In the genomic region with DNA sequence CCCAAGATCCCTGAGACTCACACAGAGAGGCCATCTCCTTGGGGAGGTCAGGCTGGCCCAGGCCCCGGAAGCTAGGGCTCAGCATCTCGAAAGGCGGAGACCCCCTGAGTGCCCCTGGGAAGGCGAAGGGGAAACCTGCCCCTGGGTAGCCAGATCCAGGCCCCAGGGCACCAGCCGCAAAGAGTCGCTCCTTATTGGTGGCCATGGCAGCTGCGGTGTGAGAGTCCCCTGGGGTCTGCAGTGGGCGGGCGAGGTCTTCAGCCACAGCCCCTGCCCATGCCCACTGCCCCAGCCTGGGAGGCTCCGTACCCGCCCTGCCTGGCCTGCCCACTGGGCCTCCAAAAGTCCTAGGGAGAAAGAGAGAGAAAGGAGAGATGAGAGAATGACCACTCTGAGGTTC, we compare ENCODE assay signal across 19 cellular contexts. TPM values are rescaled to one million over a fixed set of nuclear protein-coding genes. Genes with fewer than 3 reads are reported as not detected.
DNase-seq lines count a peak whose midpoint lies in the region; ATAC-seq lines count a peak whose summit lies in the region.
"Had no signal": no experiment of that assay in that cellular context is flagged by ENCODE, and none has a peak within 500 bp of the region (broad histone marks: within the 10 kb centered on the region; RNA-seq: fewer than 3 reads in every experiment).

No MANE protein-coding gene starts in this region.

- H2AFZ ChIP-seq in neuronal stem cell (ENCODE audit: low read length), result no peak overlapping the region

- H3K27ac ChIP-seq in epithelial cell of prostate (peak overlapping the region; percentile 93), neuronal stem cell (replicated peaks; ENCODE audit: low read length) (no peak overlapping the region), aorta (ENCODE audit: low read depth in 1 of 2, low read length in 2 of 2) (no peak overlapping the region)

- no peak overlapping the region for H4K91ac ChIP-seq in neuronal stem cell (ENCODE audit: low read depth, low read length, poor library complexity)

- no peak for ATAC-seq in activated T-cell treated with anti-CD3 and anti-CD28 coated beads, Interleukin-2, amount 50 U/mL, for 4 hours
- no peak for ATAC-seq in activated T-cell treated with anti-CD3 and anti-CD28 coated beads, Interleukin-2, amount 50 U/mL, for 72 hours (replicated peaks in 1 of 2)
- ATAC-seq in aorta (ENCODE audit: low FRiP score), result no peak
- ATAC-seq in HG03439 (IDR thresholded peaks at IDR 0.05; ENCODE audit: unreplicated experiment), result no peak
- no peak for ATAC-seq in HG03159 (IDR thresholded peaks at IDR 0.05; ENCODE audit: unreplicated experiment)

- no peak overlapping the region for H3K4me3 ChIP-seq in neuronal stem cell (ENCODE audit: low read length in 2 of 2)
- no peak overlapping the region for H3K4me3 ChIP-seq in aorta (ENCODE audit: low read length in 2 of 2)
- H3K4me3 ChIP-seq: BLaER1 treated with 17β-estradiol and CSF1 and Interleukin-3, amounts not matched to agents 10 nM and 100 nM had no signal

- no peaks in the 10 kb centered on the region for H3K9me3 ChIP-seq in neuronal stem cell (replicated peaks in 1 of 2; ENCODE audit: control insufficient read depth in 2 of 2, insufficient read depth in 1 of 2, low read depth in 1 of 2, low read length in 2 of 2)
- H3K9me3 ChIP-seq in aorta (ENCODE audit: control insufficient read depth, low read length), result no peaks in the 10 kb centered on the region
- H3K9me3 ChIP-seq: BLaER1 treated with 17β-estradiol and CSF1 and Interleukin-3, amounts not matched to agents 10 nM and 100 nM had no signal

- H3K9ac ChIP-seq in neuronal stem cell (ENCODE audit: low read depth, low read length, poor library complexity), result no peak overlapping the region

- peaks cover 4% of the 10 kb centered on the region for H3K36me3 Mint-ChIP-seq in activated T-cell treated with anti-CD3 and anti-CD28 coated beads, Interleukin-2, amount 50 U/mL, for 4 hours (ENCODE audit: insufficient read depth)
- no peaks in the 10 kb centered on the region for H3K36me3 Mint-ChIP-seq in activated T-cell treated with anti-CD3 and anti-CD28 coated beads, Interleukin-2, amount 50 U/mL, for 72 hours (ENCODE audit: insufficient read depth in 2 of 2)

- no CpG with 5 or more reads among the region's 11 CpGs for WGBS in neuronal stem cell (ENCODE audit: extremely low coverage in 2 of 2, insufficient read length in 2 of 2, insufficient replicate concordance in 1 of 2), 2 donors
- 94% methylated on average over 11 of the region's 11 CpGs for WGBS in aorta, 2 donors

- H3K4me3 Mint-ChIP-seq in activated T-cell treated with anti-CD3 and anti-CD28 coated beads, Interleukin-2, amount 50 U/mL, for 4 hours, result peak overlapping the region; percentile 4
- no peak overlapping the region for H3K4me3 Mint-ChIP-seq in activated T-cell treated with anti-CD3 and anti-CD28 coated beads, Interleukin-2, amount 50 U/mL, for 72 hours

- H3K79me1 ChIP-seq in neuronal stem cell (ENCODE audit: low read depth, low read length), result no peaks in the 10 kb centered on the region

- H2BK15ac ChIP-seq in neuronal stem cell (ENCODE audit: low read length), result peak overlapping the region; percentile 16

- intact Hi-C loops in aorta (cut with DNase I), result no loop called here

- DNase-seq in activated T-cell treated with anti-CD3 and anti-CD28 coated beads, Interleukin-2, amount 50 U/mL, for 4 hours, result no peak
- DNase-seq in activated T-cell treated with anti-CD3 and anti-CD28 coated beads, Interleukin-2, amount 50 U/mL, for 72 hours, result no peak
- DNase-seq in epithelial cell of prostate (ENCODE audit: low read depth, low spot score), result no peak
- no peak for DNase-seq in neuronal stem cell (ENCODE audit: low spot score)
- DNase-seq in aorta, result peak; percentile 36 to 64
- no peak for DNase-seq in stimulated activated CD4-positive, alpha-beta T cell treated with anti-CD3 and anti-CD28 coated beads, Interleukin-4, amount 100 ng/mL, for 1 hour
- DNase-seq: COR-L47, DMS153, EL, H9, NCI-H146, NCI-H2081 treated with DMSO at 0.1 percent for 48 hours, NCI-H226, NCI-H526 treated with DMSO at 0.1 percent for 48 hours, OCI-M1, RPMI8226 had no signal

- H3K4me2 ChIP-seq in neuronal stem cell (ENCODE audit: insufficient read depth, low read length, poor library complexity, severe bottlenecking), result no peak overlapping the region

- no peak overlapping the region for H3K4ac ChIP-seq in neuronal stem cell (ENCODE audit: low read length)

- no peak overlapping the region for H3K27ac Mint-ChIP-seq in activated T-cell treated with anti-CD3 and anti-CD28 coated beads, Interleukin-2, amount 50 U/mL, for 72 hours

- H3K27me3 Mint-ChIP-seq in activated T-cell treated with anti-CD3 and anti-CD28 coated beads, Interleukin-2, amount 50 U/mL, for 4 hours (ENCODE audit: low read depth), result no peaks in the 10 kb centered on the region
- H3K27me3 Mint-ChIP-seq in activated T-cell treated with anti-CD3 and anti-CD28 coated beads, Interleukin-2, amount 50 U/mL, for 72 hours (ENCODE audit: low read depth), result no peaks in the 10 kb centered on the region

- no peak overlapping the region for H4K8ac ChIP-seq in neuronal stem cell (ENCODE audit: low read depth, low read length)

- H3K4me1 ChIP-seq in neuronal stem cell (ENCODE audit: control insufficient read depth in 2 of 2, insufficient read depth in 1 of 2, low read depth in 1 of 2, low read length in 2 of 2), result peaks cover 34 to 37% of the 10 kb centered on the region in 2 donors
- H3K4me1 ChIP-seq in aorta (ENCODE audit: control insufficient read depth in 1 of 2, insufficient read depth in 2 of 2, low read length in 2 of 2), result no peaks in the 10 kb centered on the region

- H3K27me3 ChIP-seq in neuronal stem cell (ENCODE audit: control insufficient read depth in 3 of 3, insufficient read depth in 3 of 3, low read depth in 1 of 3, low read length in 3 of 3) (peaks cover 0 to 50% (median 4%) of the 10 kb centered on the region in 3 experiments), aorta (ENCODE audit: control insufficient read depth in 1 of 2, insufficient read depth in 2 of 2, low read length in 1 of 2) (no peaks in the 10 kb centered on the region)
- H3K27me3 ChIP-seq: BLaER1 treated with 17β-estradiol and CSF1 and Interleukin-3, amounts not matched to agents 10 nM and 100 nM had no signal

- H3K23ac ChIP-seq in neuronal stem cell (ENCODE audit: low read depth, low read length, poor library complexity), result no peak overlapping the region

- no peak overlapping the region for H3K18ac ChIP-seq in neuronal stem cell (ENCODE audit: low read length)

- no peak overlapping the region for H3K14ac ChIP-seq in neuronal stem cell (ENCODE audit: low read length)

- no peak overlapping the region for H2BK5ac ChIP-seq in neuronal stem cell (ENCODE audit: low read length)

- no peaks in the 10 kb centered on the region for H3K36me3 ChIP-seq in neuronal stem cell (replicated peaks in 1 of 2; ENCODE audit: control insufficient read depth in 2 of 2, insufficient read depth in 2 of 2, low read length in 2 of 2)
- peaks cover 0 to 2% of the 10 kb centered on the region in 2 donors for H3K36me3 ChIP-seq in aorta (ENCODE audit: control insufficient read depth in 1 of 2, insufficient read depth in 2 of 2, low read length in 1 of 2)

- H2BK120ac ChIP-seq in neuronal stem cell (ENCODE audit: low read depth, low read length), result no peak overlapping the region

- H2AK5ac ChIP-seq in neuronal stem cell (ENCODE audit: low read depth, low read length), result peak overlapping the region; percentile 82

- peaks cover 71% of the 10 kb centered on the region for H3K4me1 Mint-ChIP-seq in activated T-cell treated with anti-CD3 and anti-CD28 coated beads, Interleukin-2, amount 50 U/mL, for 4 hours (ENCODE audit: low read depth)
- peaks cover 60% of the 10 kb centered on the region for H3K4me1 Mint-ChIP-seq in activated T-cell treated with anti-CD3 and anti-CD28 coated beads, Interleukin-2, amount 50 U/mL, for 72 hours (ENCODE audit: low read depth)

- no peak overlapping the region for H2BK12ac ChIP-seq in neuronal stem cell (ENCODE audit: low read length)

- no peaks in the 10 kb centered on the region for H3K9me3 Mint-ChIP-seq in activated T-cell treated with anti-CD3 and anti-CD28 coated beads, Interleukin-2, amount 50 U/mL, for 4 hours
- no peaks in the 10 kb centered on the region for H3K9me3 Mint-ChIP-seq in activated T-cell treated with anti-CD3 and anti-CD28 coated beads, Interleukin-2, amount 50 U/mL, for 72 hours
- H3K9me3 Mint-ChIP-seq: H9 had no signal

RNA-seq across cellular contexts. Expression of a gene that starts 4.7 kb away (rescaled TPM):
- total RNA-seq in activated T-cell treated with anti-CD3 and anti-CD28 coated beads, Interleukin-2, amount 50 U/mL, for 4 hours, result 10 to 100 TPM; 34.4 to 38.4 (median 38.0) TPM
- total RNA-seq in activated T-cell treated with anti-CD3 and anti-CD28 coated beads, Interleukin-2, amount 50 U/mL, for 72 hours, result 10 to 100 TPM; 36.7 to 37.3 TPM
- 11.1 TPM for polyA plus RNA-seq in neuronal stem cell (2013, experiment 1 of 2)
- 10.9 TPM for polyA plus RNA-seq in neuronal stem cell (2013, experiment 2 of 2)
- total RNA-seq in aorta, result 10 to 100 TPM; 32.7 to 63.9 TPM
- 10 to 100 TPM; 14.5 to 35.6 TPM for polyA plus RNA-seq in aorta

RNA-seq across cellular contexts. Expression of a gene that starts 20.3 kb away (rescaled TPM):
- total RNA-seq in activated T-cell treated with anti-CD3 and anti-CD28 coated beads, Interleukin-2, amount 50 U/mL, for 4 hours, result 100 to 1,000 TPM in 2 of 3 donors, 10 to 100 TPM in 1; 82.1 to 140 (median 124) TPM
- 100 to 1,000 TPM in 1 of 2 donors, 10 to 100 TPM in 1; 88.0 to 111 TPM for total RNA-seq in activated T-cell treated with anti-CD3 and anti-CD28 coated beads, Interleukin-2, amount 50 U/mL, for 72 hours
- 0.07 TPM for polyA plus RNA-seq in neuronal stem cell (2013, experiment 1 of 2)
- 0.03 TPM for polyA plus RNA-seq in neuronal stem cell (2013, experiment 2 of 2)
- total RNA-seq in aorta, result 1 to 10 TPM; 3.2 to 5.8 TPM
- 1 to 10 TPM; 1.4 to 4.9 TPM for polyA plus RNA-seq in aorta

RNA-seq across cellular contexts. Expression of a gene that starts 40.8 kb away (rescaled TPM):
- total RNA-seq in activated T-cell treated with anti-CD3 and anti-CD28 coated beads, Interleukin-2, amount 50 U/mL, for 4 hours, result 10 to 100 TPM; 19.9 to 21.9 (median 20.0) TPM
- total RNA-seq in activated T-cell treated with anti-CD3 and anti-CD28 coated beads, Interleukin-2, amount 50 U/mL, for 72 hours, result 10 to 100 TPM; 71.9 to 75.5 TPM
- 14.2 TPM for polyA plus RNA-seq in neuronal stem cell (2013, experiment 1 of 2)
- 14.1 TPM for polyA plus RNA-seq in neuronal stem cell (2013, experiment 2 of 2)
- 1 to 10 TPM in 1 of 2 donors, under 1 TPM in 1; 0.49 to 2.8 TPM for total RNA-seq in aorta
- 1 to 10 TPM in 1 of 2 donors, under 1 TPM in 1; 0.38 to 2.5 TPM for polyA plus RNA-seq in aorta

RNA-seq across cellular contexts. Expression of a gene that starts 46.6 kb away (rescaled TPM):
- 10 to 100 TPM in 1 of 3 donors, 1 to 10 TPM in 2; 8.0 to 10.6 (median 9.3) TPM for total RNA-seq in activated T-cell treated with anti-CD3 and anti-CD28 coated beads, Interleukin-2, amount 50 U/mL, for 4 hours
- total RNA-seq in activated T-cell treated with anti-CD3 and anti-CD28 coated beads, Interleukin-2, amount 50 U/mL, for 72 hours, result 10 to 100 TPM; 42.7 to 45.2 TPM
- 14.3 TPM for polyA plus RNA-seq in neuronal stem cell (2013, experiment 1 of 2)
- 14.1 TPM for polyA plus RNA-seq in neuronal stem cell (2013, experiment 2 of 2)
- 10 to 100 TPM; 52.7 to 74.4 TPM for total RNA-seq in aorta
- 100 to 1,000 TPM in 1 of 2 donors, 1 to 10 TPM in 1; 5.0 to 118 TPM for polyA plus RNA-seq in aorta

RNA-seq across cellular contexts. Expression of a gene that starts 46.8 kb away (rescaled TPM):
- total RNA-seq in activated T-cell treated with anti-CD3 and anti-CD28 coated beads, Interleukin-2, amount 50 U/mL, for 4 hours, result 10 to 100 TPM; 29.7 to 41.5 (median 36.6) TPM
- total RNA-seq in activated T-cell treated with anti-CD3 and anti-CD28 coated beads, Interleukin-2, amount 50 U/mL, for 72 hours, result 10 to 100 TPM; 44.2 to 49.5 TPM
- 19.7 TPM for polyA plus RNA-seq in neuronal stem cell (2013, experiment 1 of 2)
- polyA plus RNA-seq in neuronal stem cell (2013, experiment 2 of 2), result 19.5 TPM
- total RNA-seq in aorta, result 10 to 100 TPM; 34.0 to 46.3 TPM
- polyA plus RNA-seq in aorta, result 10 to 100 TPM in 1 of 2 donors, 1 to 10 TPM in 1; 4.1 to 15.7 TPM

Comparison
In these comparisons a context has a peak if more than half of its experiments do, and no peak if none do; other contexts are left out.
1. DNase-seq: peak in aorta (2 of 2); none in activated T-cell treated with anti-CD3 and anti-CD28 coated beads, Interleukin-2, amount 50 U/mL, for 4 hours (single experiment), activated T-cell treated with anti-CD3 and anti-CD28 coated beads, Interleukin-2, amount 50 U/mL, for 72 hours (0 of 2), epithelial cell of prostate (single experiment), neuronal stem cell (single experiment) and stimulated activated CD4-positive, alpha-beta T cell treated with anti-CD3 and anti-CD28 coated beads, Interleukin-4, amount 100 ng/mL, for 1 hour (single experiment).
2. RNA of a gene that starts 20.3 kb away (total RNA-seq): 82.1 to 140 TPM in activated T-cell treated with anti-CD3 and anti-CD28 coated beads, Interleukin-2, amount 50 U/mL, for 4 hours and 88.0 to 111 TPM in activated T-cell treated with anti-CD3 and anti-CD28 coated beads, Interleukin-2, amount 50 U/mL, for 72 hours; 3.2 to 5.8 TPM in aorta; every median in the first group is over 10 times any median in the second.
3. RNA of a gene that starts 40.8 kb away (total RNA-seq): 71.9 to 75.5 TPM in activated T-cell treated with anti-CD3 and anti-CD28 coated beads, Interleukin-2, amount 50 U/mL, for 72 hours and 19.9 to 21.9 TPM in activated T-cell treated with anti-CD3 and anti-CD28 coated beads, Interleukin-2, amount 50 U/mL, for 4 hours; 0.49 to 2.8 TPM in aorta; every median in the first group is over 4 times any median in the second.